19 cellular contexts compared by ENCODE assay signal in the genomic region with DNA sequence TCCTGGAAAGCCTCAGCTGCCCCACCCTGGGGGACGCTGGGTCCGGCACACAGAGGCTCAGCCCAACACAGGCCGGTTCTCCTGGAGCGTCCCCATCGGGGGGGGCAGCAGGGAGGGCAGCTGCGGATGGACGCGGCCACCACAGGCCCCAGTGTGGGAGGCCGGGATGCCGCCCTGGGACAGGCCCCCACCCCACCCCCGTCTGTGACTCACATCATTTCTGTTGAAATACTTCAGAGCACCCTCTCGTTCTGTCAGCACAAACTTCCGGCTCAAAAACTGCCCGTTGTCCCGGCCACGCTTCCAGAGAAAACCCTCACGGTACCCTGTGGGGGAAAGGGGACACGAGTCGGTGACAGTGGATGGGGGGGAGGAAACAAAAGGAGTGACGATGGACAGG. TPM values are rescaled to one million over a fixed set of nuclear protein-coding genes. Genes with fewer than 3 reads are reported as not detected.
A peak's percentile ranks its signal among the peaks of the same experiment; 100 is the strongest.
DNase-seq lines count a peak whose midpoint lies in the region; ATAC-seq and TF ChIP-seq lines count a peak whose summit lies in the region.
"Had no signal": no experiment of that assay in that cellular context is flagged by ENCODE, and none has a peak within 500 bp of the region (broad histone marks: within the 10 kb centered on the region; RNA-seq: fewer than 3 reads in every experiment).

No MANE protein-coding gene starts in this region.

- H3K4me1 ChIP-seq in smooth muscle cell (ENCODE audit: low read depth) (no peaks in the 10 kb centered on the region), Peyer's patch (peaks cover 0 to 30% (median 9%) of the 10 kb centered on the region in 4 donors), testis (peaks cover 9% of the 10 kb centered on the region), GM23338 (ENCODE audit: insufficient read depth) (no peaks in the 10 kb centered on the region)

- no peaks in the 10 kb centered on the region for H3K9me3 Mint-ChIP-seq in GM23338
- H3K9me3 Mint-ChIP-seq: IgD-negative memory B cell had no signal

- no peaks in the 10 kb centered on the region for H3K9me2 ChIP-seq in GM23338 (ENCODE audit: insufficient read depth)

- H4K20me1 ChIP-seq in smooth muscle cell (ENCODE audit: low read depth) (no peaks in the 10 kb centered on the region), GM23338 (replicated peaks; ENCODE audit: insufficient read depth) (no peaks in the 10 kb centered on the region)

- no peak for ATAC-seq in GM21367 (IDR thresholded peaks at IDR 0.05; ENCODE audit: unreplicated experiment)
- no peak for ATAC-seq in GM23338

- H3K36me3 Mint-ChIP-seq in GM23338 (ENCODE audit: low read depth) = no peaks in the 10 kb centered on the region

- peak overlapping the region; percentile 58 for H3K4me2 ChIP-seq in smooth muscle cell
- H3K4me2 ChIP-seq in GM23338 = no peak overlapping the region

- H3K9me3 ChIP-seq in smooth muscle cell (replicated peaks; ENCODE audit: low read depth) = no peaks in the 10 kb centered on the region
- no peaks in the 10 kb centered on the region for H3K9me3 ChIP-seq in Peyer's patch
- H3K9me3 ChIP-seq in testis = no peaks in the 10 kb centered on the region
- H3K9me3 ChIP-seq: sigmoid colon had no signal

- H3K27ac Mint-ChIP-seq in GM23338 = no peak overlapping the region
- H3K27ac Mint-ChIP-seq: IgD-negative memory B cell had no signal

- H3K4me3 ChIP-seq in coronary artery (peak overlapping the region; percentile 56), smooth muscle cell (no peak overlapping the region), Peyer's patch (peak overlapping the region in 1 of 4 donors; percentile 10), testis (no peak overlapping the region), GM23338 (no peak overlapping the region)
- H3K4me3 ChIP-seq: sigmoid colon, SK-N-MC had no signal

- H3K79me2 ChIP-seq in smooth muscle cell (ENCODE audit: low read depth) = no peaks in the 10 kb centered on the region
- H3K79me2 ChIP-seq in GM23338 (replicated peaks; ENCODE audit: insufficient read depth) = no peaks in the 10 kb centered on the region

- no peak for TF ChIP-seq CTCF in coronary artery (IDR thresholded peaks at IDR 0.05)
- no peak for TF ChIP-seq CTCF in smooth muscle cell (IDR thresholded peaks at IDR 0.05; ENCODE audit: borderline replicate concordance, insufficient read depth, poor library complexity, severe bottlenecking)
- TF ChIP-seq CTCF in Peyer's patch (IDR thresholded peaks at IDR 0.05) = no peak
- no peak for TF ChIP-seq CTCF in testis (IDR thresholded peaks at IDR 0.05)
- no peak for TF ChIP-seq CTCF in GM23338 (conservative IDR thresholded peaks at IDR 0.05; ENCODE audit: low read depth in 2 of 2)

- no peak overlapping the region for H3K4me3 Mint-ChIP-seq in GM23338
- H3K4me3 Mint-ChIP-seq: IgD-negative memory B cell had no signal

- no peak overlapping the region for H3K9ac ChIP-seq in smooth muscle cell (ENCODE audit: low read depth)

- H3K27ac ChIP-seq in coronary artery = peak overlapping the region in 1 of 2 donors; percentile 23
- no peak overlapping the region for H3K27ac ChIP-seq in smooth muscle cell (ENCODE audit: low read depth)
- H3K27ac ChIP-seq in Peyer's patch = no peak overlapping the region
- no peak overlapping the region for H3K27ac ChIP-seq in testis
- H3K27ac ChIP-seq in GM23338 (ENCODE audit: low read depth) = no peak overlapping the region
- H3K27ac ChIP-seq: sigmoid colon, SK-N-MC had no signal

- H3F3A ChIP-seq in smooth muscle cell (ENCODE audit: low read depth) (no peaks in the 10 kb centered on the region), GM23338 (replicated peaks; ENCODE audit: low read depth) (no peaks in the 10 kb centered on the region)

- H3K36me3 ChIP-seq in smooth muscle cell (ENCODE audit: low read depth) (no peaks in the 10 kb centered on the region), Peyer's patch (peaks cover 0 to 27% (median 0%) of the 10 kb centered on the region in 3 donors), testis (ENCODE audit: low read depth, missing control alignments) (no peaks in the 10 kb centered on the region), GM23338 (ENCODE audit: insufficient read depth) (no peaks in the 10 kb centered on the region)

- H2AFZ ChIP-seq in smooth muscle cell (ENCODE audit: low read depth) (no peak overlapping the region), GM23338 (no peak overlapping the region)

- DNase-seq in CD1c-positive myeloid dendritic cell (ENCODE audit: extremely low spot score) (peak; percentile 59), M059J (ENCODE audit: low read depth) (peak; percentile 50), coronary artery (ENCODE audit: low spot score) (peak; percentile 83), smooth muscle cell (lab: John Stamatoyannopoulos, UW; ENCODE audit: unreplicated experiment) (no peak), Peyer's patch (no peak), testis (no peak), GM23338 (ENCODE audit: low spot score) (no peak)
- DNase-seq: activated CD4-positive, alpha-beta T cell treated with anti-CD3 and anti-CD28 coated beads, Interleukin-2, amount 50 U/mL, for 4 hours; amniotic stem cell; C1 segment of cervical spinal cord; DMS79; foreskin melanocyte; H7; NCI-H1417; NCI-H2227 treated with DMSO at 0.1 percent for 48 hours; sigmoid colon had no signal

- intact Hi-C loops in testis (cut with DNase I; ENCODE audit: low total_unique reads) = no loop called here

- no peak for TF ChIP-seq POLR2A in Peyer's patch (IDR thresholded peaks at IDR 0.05)
- TF ChIP-seq POLR2A in testis (IDR thresholded peaks at IDR 0.05) = no peak

- no peaks in the 10 kb centered on the region; the same call in 2 of the 3 replicates for H3K4me1 Mint-ChIP-seq in GM23338

- 42% methylated on average over 15 of the region's 20 CpGs for WGBS in smooth muscle cell (ENCODE audit: low lambda C conversion rate)
- WGBS in testis, 2 donors = 62 to 71% methylated on average over 15 to 20 of the region's 20 CpGs

- peaks cover 12% of the 10 kb centered on the region for H3K27me3 Mint-ChIP-seq in GM23338 (ENCODE audit: insufficient read depth, low read depth, poor library complexity)

- H3K27me3 ChIP-seq in smooth muscle cell (ENCODE audit: low read depth) (peaks cover 23% of the 10 kb centered on the region), Peyer's patch (no peaks in the 10 kb centered on the region), testis (no peaks in the 10 kb centered on the region), GM23338 (ENCODE audit: insufficient read depth) (peaks cover 8% of the 10 kb centered on the region)
- H3K27me3 ChIP-seq: sigmoid colon had no signal

TF ChIP-seq in GM23338, 12 proteins besides CTCF, POLR2A, EP300 and RAD21 (continues in another document):
- TF ChIP-seq ZNF331 (CRISPR knock-in tag; IDR thresholded peaks at IDR 0.05; ENCODE audit: low read depth) = no peak
- TF ChIP-seq CREB1 (CRISPR knock-in tag; IDR thresholded peaks at IDR 0.05; ENCODE audit: low read depth) = no peak
- TF ChIP-seq NANOG (IDR thresholded peaks at IDR 0.05; ENCODE audit: borderline replicate concordance) = no peak
- no peak for TF ChIP-seq JUNB (IDR thresholded peaks at IDR 0.05; ENCODE audit: unreplicated experiment)

RNA-seq across cellular contexts. Expression of gene GET4, which starts 28.5 kb away (rescaled TPM):
- 16.5 and 26.9 TPM in 2 replicates for total RNA-seq in M059J (2014; rRNA removed; shearing (Covaris generic))
- total RNA-seq in smooth muscle cell = 17.0 and 26.3 TPM in 2 replicates
- 39.9 and 52.3 TPM in 2 replicates for polyA plus RNA-seq in smooth muscle cell
- total RNA-seq in Peyer's patch = 10 to 100 TPM; 29.7 to 93.3 (median 56.8) TPM
- total RNA-seq in testis = 100 to 1,000 TPM; 128 to 141 TPM
- 89.0 TPM for polyA plus RNA-seq in testis (ENCODE audit: insufficient read depth, low read depth, low replicate concordance)
- 55.0 and 79.1 TPM in 2 replicates for total RNA-seq in GM23338 (2014; rRNA removed; shearing (Covaris generic))
- 48.0 and 54.5 TPM in 2 replicates for polyA plus RNA-seq in GM23338 (2016; fragmentation: Nextera tagmentation; extraction: Ambion mirVana)

RNA-seq across cellular contexts. Expression of gene ADAP1, which starts 49.6 kb away (rescaled TPM):
- 0.37 and 0.84 TPM in 2 replicates for total RNA-seq in M059J (2014; rRNA removed; shearing (Covaris generic))
- total RNA-seq in smooth muscle cell = 2.0 and 3.0 TPM in 2 replicates
- polyA plus RNA-seq in smooth muscle cell = 1.3 and 2.4 TPM in 2 replicates
- total RNA-seq in Peyer's patch = 100 to 1,000 TPM; 102 to 146 (median 133) TPM
- total RNA-seq in testis = 10 to 100 TPM in 1 of 2 donors, 1 to 10 TPM in 1; 6.1 to 10.9 TPM
- 2.4 TPM for polyA plus RNA-seq in testis (ENCODE audit: insufficient read depth, low read depth, low replicate concordance)
- total RNA-seq in GM23338 (2014; rRNA removed; shearing (Covaris generic)) = 4.3 and 9.6 TPM in 2 replicates
- polyA plus RNA-seq in GM23338 (2016; fragmentation: Nextera tagmentation; extraction: Ambion mirVana) = 1.9 and 2.2 TPM in 2 replicates

Comparison
In these comparisons a context has a peak if more than half of its experiments do, and no peak if none do; other contexts are left out.
1. DNase-seq: peak in CD1c-positive myeloid dendritic cell (single experiment), M059J (single experiment) and coronary artery (single experiment); none in smooth muscle cell (single experiment), Peyer's patch (0 of 3), testis (single experiment) and GM23338 (single experiment).